In genomic region chr1:116911779-116912469, GRCh38 we compare ENCODE assay signal across 1 cellular context.
TF ChIP-seq lines count a peak whose summit lies in the region.

No MANE protein-coding gene starts in this region.

TF ChIP-seq in A549, 52 proteins besides CTCF, POLR2A, EP300 and RAD21 (continued from another document):
- TF ChIP-seq BCL3 (IDR thresholded peaks at IDR 0.05) (no peak), RARB (CRISPR knock-in tag; IDR thresholded peaks at IDR 0.05) (no peak), RFX5 (IDR thresholded peaks at IDR 0.05) (no peak), NR3C1 (IDR thresholded peaks at IDR 0.05) (no peak), PHF8 (IDR thresholded peaks at IDR 0.05; ENCODE audit: borderline replicate concordance, low read depth) (no peak), EHF (CRISPR knock-in tag; IDR thresholded peaks at IDR 0.05) (no peak), HDAC2 (IDR thresholded peaks at IDR 0.05) (no peak), JUNB (IDR thresholded peaks at IDR 0.05) (no peak), ESRRA (IDR thresholded peaks at IDR 0.05; ENCODE audit: borderline replicate concordance, low read length) (no peak), EHMT2 (IDR thresholded peaks at IDR 0.05; ENCODE audit: low read depth) (no peak)
- TF ChIP-seq, protein P1, sequence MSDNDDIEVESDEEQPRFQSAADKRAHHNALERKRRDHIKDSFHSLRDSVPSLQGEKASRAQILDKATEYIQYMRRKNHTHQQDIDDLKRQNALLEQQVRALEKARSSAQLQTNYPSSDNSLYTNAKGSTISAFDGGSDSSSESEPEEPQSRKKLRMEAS (IDR thresholded peaks at IDR 0.05): no peak
